In the genomic region with DNA sequence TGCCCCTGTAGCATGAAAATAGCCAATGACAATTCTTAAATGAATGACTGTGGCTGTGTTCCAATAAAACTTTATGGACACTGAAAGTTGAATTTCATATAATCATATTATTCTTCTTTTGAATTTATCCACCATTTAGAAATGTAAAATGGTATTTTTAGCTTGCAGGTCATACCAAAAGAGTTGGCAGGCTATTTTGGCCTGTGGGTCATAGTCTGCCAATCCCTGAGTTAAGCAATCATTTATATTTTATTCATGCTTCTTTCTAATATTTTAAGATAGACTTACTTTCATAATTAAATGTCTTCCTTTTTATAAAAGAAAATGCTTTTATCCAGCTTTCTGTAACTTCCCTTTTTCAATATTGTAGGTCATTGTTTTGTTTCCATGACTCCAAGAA, we compare ENCODE assay signal across 1 cellular context.
A peak's percentile ranks its signal among the peaks of the same experiment; 100 is the strongest.
TF ChIP-seq lines count a peak whose summit lies in the region.

No MANE protein-coding gene starts in this region.

TF ChIP-seq in liver, 16 proteins besides CTCF, POLR2A, EP300 and RAD21:
- TF ChIP-seq, protein P1, sequence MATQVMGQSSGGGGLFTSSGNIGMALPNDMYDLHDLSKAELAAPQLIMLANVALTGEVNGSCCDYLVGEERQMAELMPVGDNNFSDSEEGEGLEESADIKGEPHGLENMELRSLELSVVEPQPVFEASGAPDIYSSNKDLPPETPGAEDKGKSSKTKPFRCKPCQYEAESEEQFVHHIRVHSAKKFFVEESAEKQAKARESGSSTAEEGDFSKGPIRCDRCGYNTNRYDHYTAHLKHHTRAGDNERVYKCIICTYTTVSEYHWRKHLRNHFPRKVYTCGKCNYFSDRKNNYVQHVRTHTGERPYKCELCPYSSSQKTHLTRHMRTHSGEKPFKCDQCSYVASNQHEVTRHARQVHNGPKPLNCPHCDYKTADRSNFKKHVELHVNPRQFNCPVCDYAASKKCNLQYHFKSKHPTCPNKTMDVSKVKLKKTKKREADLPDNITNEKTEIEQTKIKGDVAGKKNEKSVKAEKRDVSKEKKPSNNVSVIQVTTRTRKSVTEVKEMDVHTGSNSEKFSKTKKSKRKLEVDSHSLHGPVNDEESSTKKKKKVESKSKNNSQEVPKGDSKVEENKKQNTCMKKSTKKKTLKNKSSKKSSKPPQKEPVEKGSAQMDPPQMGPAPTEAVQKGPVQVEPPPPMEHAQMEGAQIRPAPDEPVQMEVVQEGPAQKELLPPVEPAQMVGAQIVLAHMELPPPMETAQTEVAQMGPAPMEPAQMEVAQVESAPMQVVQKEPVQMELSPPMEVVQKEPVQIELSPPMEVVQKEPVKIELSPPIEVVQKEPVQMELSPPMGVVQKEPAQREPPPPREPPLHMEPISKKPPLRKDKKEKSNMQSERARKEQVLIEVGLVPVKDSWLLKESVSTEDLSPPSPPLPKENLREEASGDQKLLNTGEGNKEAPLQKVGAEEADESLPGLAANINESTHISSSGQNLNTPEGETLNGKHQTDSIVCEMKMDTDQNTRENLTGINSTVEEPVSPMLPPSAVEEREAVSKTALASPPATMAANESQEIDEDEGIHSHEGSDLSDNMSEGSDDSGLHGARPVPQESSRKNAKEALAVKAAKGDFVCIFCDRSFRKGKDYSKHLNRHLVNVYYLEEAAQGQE (IDR thresholded peaks at IDR 0.05): no peak
- no peak for TF ChIP-seq HNF4G (IDR thresholded peaks at IDR 0.05)
- no peak for TF ChIP-seq EGR1 (IDR thresholded peaks at IDR 0.05; ENCODE audit: low read depth in 2 of 2)
- peak; percentile 76 to 99 for TF ChIP-seq HNF4A (conservative IDR thresholded peaks at IDR 0.05)
- TF ChIP-seq, protein P2, sequence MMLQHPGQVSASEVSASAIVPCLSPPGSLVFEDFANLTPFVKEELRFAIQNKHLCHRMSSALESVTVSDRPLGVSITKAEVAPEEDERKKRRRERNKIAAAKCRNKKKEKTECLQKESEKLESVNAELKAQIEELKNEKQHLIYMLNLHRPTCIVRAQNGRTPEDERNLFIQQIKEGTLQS (IDR thresholded peaks at IDR 0.05): no peak
- no peak for TF ChIP-seq SP1 (IDR thresholded peaks at IDR 0.05)
- TF ChIP-seq, protein P3, sequence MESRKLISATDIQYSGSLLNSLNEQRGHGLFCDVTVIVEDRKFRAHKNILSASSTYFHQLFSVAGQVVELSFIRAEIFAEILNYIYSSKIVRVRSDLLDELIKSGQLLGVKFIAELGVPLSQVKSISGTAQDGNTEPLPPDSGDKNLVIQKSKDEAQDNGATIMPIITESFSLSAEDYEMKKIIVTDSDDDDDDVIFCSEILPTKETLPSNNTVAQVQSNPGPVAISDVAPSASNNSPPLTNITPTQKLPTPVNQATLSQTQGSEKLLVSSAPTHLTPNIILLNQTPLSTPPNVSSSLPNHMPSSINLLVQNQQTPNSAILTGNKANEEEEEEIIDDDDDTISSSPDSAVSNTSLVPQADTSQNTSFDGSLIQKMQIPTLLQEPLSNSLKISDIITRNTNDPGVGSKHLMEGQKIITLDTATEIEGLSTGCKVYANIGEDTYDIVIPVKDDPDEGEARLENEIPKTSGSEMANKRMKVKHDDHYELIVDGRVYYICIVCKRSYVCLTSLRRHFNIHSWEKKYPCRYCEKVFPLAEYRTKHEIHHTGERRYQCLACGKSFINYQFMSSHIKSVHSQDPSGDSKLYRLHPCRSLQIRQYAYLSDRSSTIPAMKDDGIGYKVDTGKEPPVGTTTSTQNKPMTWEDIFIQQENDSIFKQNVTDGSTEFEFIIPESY (IDR thresholded peaks at IDR 0.05): peak; percentile 31
- no peak for TF ChIP-seq TAF1 (conservative IDR thresholded peaks at IDR 0.05)
- TF ChIP-seq NR2F2 (IDR thresholded peaks at IDR 0.05): no peak
- TF ChIP-seq JUND (IDR thresholded peaks at IDR 0.05): peak in 1 of 2 donors; percentile 45
- TF ChIP-seq RXRA (IDR thresholded peaks at IDR 0.05): peak in 1 of 2 donors; percentile 20
- no peak for TF ChIP-seq FOXA2 (IDR thresholded peaks at IDR 0.05)
- no peak for TF ChIP-seq FOXA1 (IDR thresholded peaks at IDR 0.05)
- TF ChIP-seq YY1 (IDR thresholded peaks at IDR 0.05): peak; percentile 44
- TF ChIP-seq, protein P4, sequence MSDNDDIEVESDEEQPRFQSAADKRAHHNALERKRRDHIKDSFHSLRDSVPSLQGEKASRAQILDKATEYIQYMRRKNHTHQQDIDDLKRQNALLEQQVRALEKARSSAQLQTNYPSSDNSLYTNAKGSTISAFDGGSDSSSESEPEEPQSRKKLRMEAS (IDR thresholded peaks at IDR 0.05): no peak
- no peak for TF ChIP-seq GABPA (IDR thresholded peaks at IDR 0.05 in 1 of 2, conservative IDR thresholded peaks at IDR 0.05 in 1 of 2)
